9 cellular contexts compared by ENCODE assay signal in the genomic region with DNA sequence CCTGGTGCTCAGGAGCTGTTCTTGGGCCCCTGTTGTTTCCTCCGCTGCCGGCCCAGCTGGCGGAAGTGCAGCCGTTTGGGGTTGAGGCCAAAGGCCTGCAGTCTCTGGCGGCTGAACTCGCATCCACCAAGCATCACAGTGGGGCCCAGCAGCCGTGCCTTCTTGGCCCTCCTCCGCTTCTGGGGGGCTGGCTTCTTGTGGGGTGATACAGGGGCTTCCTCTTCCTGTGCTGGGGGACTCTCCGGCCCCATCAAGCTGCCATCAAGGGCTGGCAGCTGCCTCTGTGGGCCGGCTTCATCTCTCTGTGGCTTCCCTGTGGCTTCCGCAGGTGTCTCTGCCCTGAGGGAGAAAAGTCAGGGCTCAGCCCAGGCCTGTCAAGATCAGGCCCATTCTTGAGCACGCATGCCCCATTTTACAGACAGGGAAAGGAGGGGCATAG. TPM values are rescaled to one million over a fixed set of nuclear protein-coding genes. Genes with fewer than 3 reads are reported as not detected.
A peak's percentile ranks its signal among the peaks of the same experiment; 100 is the strongest.
DNase-seq lines count a peak whose midpoint lies in the region; ATAC-seq, FAIRE-seq and TF ChIP-seq lines count a peak whose summit lies in the region.
"Had no signal": no experiment of that assay in that cellular context is flagged by ENCODE, and none has a peak within 500 bp of the region (broad histone marks: within the 10 kb centered on the region; RNA-seq: fewer than 3 reads in every experiment).

No MANE protein-coding gene starts in this region.

- peak overlapping the region; percentile 95 for H3K27ac Mint-ChIP-seq in activated CD8-positive, alpha-beta memory T cell treated with anti-CD3 and anti-CD28 coated beads, Interleukin-2, amount 10 ng/mL, durations not matched to agents 7 days and 5 days
- peak overlapping the region; percentile 91 to 99 (median 96) for H3K27ac Mint-ChIP-seq in naive thymus-derived CD4-positive, alpha-beta T cell
- H3K27ac Mint-ChIP-seq in type B pancreatic cell: no peak overlapping the region

- peak; percentile 94 for FAIRE-seq in GM12891 (lab: Jason Lieb, UNC)

- H3K9me3 Mint-ChIP-seq in activated CD8-positive, alpha-beta memory T cell treated with anti-CD3 and anti-CD28 coated beads, Interleukin-2, amount 10 ng/mL, durations not matched to agents 7 days and 5 days (ENCODE audit: low read depth): no peaks in the 10 kb centered on the region
- no peaks in the 10 kb centered on the region for H3K9me3 Mint-ChIP-seq in naive thymus-derived CD4-positive, alpha-beta T cell
- H3K9me3 Mint-ChIP-seq in type B pancreatic cell: no peaks in the 10 kb centered on the region

- H3K27ac ChIP-seq in naive thymus-derived CD4-positive, alpha-beta T cell (ENCODE audit: low read depth, low read length): peak overlapping the region; percentile 66
- H3K27ac ChIP-seq in SJCRH30: no peak overlapping the region
- H3K27ac ChIP-seq: SJSA1 had no signal

- H3K27me3 ChIP-seq in naive thymus-derived CD4-positive, alpha-beta T cell (ENCODE audit: control insufficient read depth in 2 of 2, insufficient read depth in 2 of 2, low read length in 2 of 2): no peaks in the 10 kb centered on the region
- H3K27me3 ChIP-seq in SJCRH30: no peaks in the 10 kb centered on the region
- H3K27me3 ChIP-seq: SJSA1 had no signal

- TF ChIP-seq CTCF in type B pancreatic cell (conservative IDR thresholded peaks at IDR 0.05): no peak

- H3K4me1 Mint-ChIP-seq in activated CD8-positive, alpha-beta memory T cell treated with anti-CD3 and anti-CD28 coated beads, Interleukin-2, amount 10 ng/mL, durations not matched to agents 7 days and 5 days: peaks cover 59% of the 10 kb centered on the region
- H3K4me1 Mint-ChIP-seq in naive thymus-derived CD4-positive, alpha-beta T cell: peaks cover 22 to 61% (median 44%) of the 10 kb centered on the region in 7 donors
- H3K4me1 Mint-ChIP-seq in type B pancreatic cell (ENCODE audit: unreplicated experiment): no peaks in the 10 kb centered on the region

- no peaks in the 10 kb centered on the region for H3K27me3 Mint-ChIP-seq in activated CD8-positive, alpha-beta memory T cell treated with anti-CD3 and anti-CD28 coated beads, Interleukin-2, amount 10 ng/mL, durations not matched to agents 7 days and 5 days
- no peaks in the 10 kb centered on the region for H3K27me3 Mint-ChIP-seq in naive thymus-derived CD4-positive, alpha-beta T cell
- no peaks in the 10 kb centered on the region for H3K27me3 Mint-ChIP-seq in type B pancreatic cell

- no peaks in the 10 kb centered on the region for H3K9me3 ChIP-seq in naive thymus-derived CD4-positive, alpha-beta T cell (ENCODE audit: control insufficient read depth in 2 of 3, low read length in 3 of 3)
- H3K9me3 ChIP-seq in SJCRH30 (replicated peaks): no peaks in the 10 kb centered on the region
- H3K9me3 ChIP-seq: SJSA1 had no signal

- POLR2A ChIA-PET in naive thymus-derived CD4-positive, alpha-beta T cell (lab: Charles Lee): interaction anchor here (0.6 to 6.8 kb wide), 9 partner anchors 9 to 104 kb away, joined by 3 to 77 read pairs (median 7); a partner anchor contains a TSS

- intact Hi-C loops in naive thymus-derived CD4-positive, alpha-beta T cell (cut with micrococcal nuclease): loop anchor here (1.0 to 5.0 kb wide), 4 partner anchors 11 to 49 kb away; a partner anchor contains a TSS

- peak overlapping the region; percentile 11 for H3K4me3 ChIP-seq in naive thymus-derived CD4-positive, alpha-beta T cell (ENCODE audit: low read length)
- no peak overlapping the region for H3K4me3 ChIP-seq in SJCRH30
- H3K4me3 ChIP-seq: SJSA1 had no signal

- peak; percentile 73 for ATAC-seq in HG02981 (IDR thresholded peaks at IDR 0.05; ENCODE audit: unreplicated experiment)
- peak; percentile 87 for ATAC-seq in activated CD8-positive, alpha-beta memory T cell treated with anti-CD3 and anti-CD28 coated beads, Interleukin-2, amount 10 ng/mL, durations not matched to agents 7 days and 5 days
- ATAC-seq in naive thymus-derived CD4-positive, alpha-beta T cell: peak; percentile 84

- H3K4me1 ChIP-seq in naive thymus-derived CD4-positive, alpha-beta T cell (ENCODE audit: control insufficient read depth in 2 of 2, insufficient read depth in 2 of 2, low read length in 2 of 2): peaks cover 41 to 54% of the 10 kb centered on the region in 2 donors
- no peaks in the 10 kb centered on the region for H3K4me1 ChIP-seq in SJCRH30
- H3K4me1 ChIP-seq: SJSA1 had no signal

- no peak for TF ChIP-seq POLR2A in GM12891 (IDR thresholded peaks at IDR 0.05; ENCODE audit: low read depth, low read length)

- peak overlapping the region; percentile 48 for H3K4me3 Mint-ChIP-seq in activated CD8-positive, alpha-beta memory T cell treated with anti-CD3 and anti-CD28 coated beads, Interleukin-2, amount 10 ng/mL, durations not matched to agents 7 days and 5 days
- peak overlapping the region; percentile 66 to 86 (median 80) for H3K4me3 Mint-ChIP-seq in naive thymus-derived CD4-positive, alpha-beta T cell
- H3K4me3 Mint-ChIP-seq in type B pancreatic cell: no peak overlapping the region

- DNase-seq in GM12891 (ENCODE audit: insufficient read length, low spot score) (peak; percentile 79), NCI-H128 (lab: John Stamatoyannopoulos, UW; ENCODE audit: unreplicated experiment) (no peak), SJCRH30 (no peak), type B pancreatic cell (ENCODE audit: extremely low spot score, unreplicated experiment) (no peak), HuH-7.5 (ENCODE audit: low spot score) (no peak)
- peak; percentile 96 for DNase-seq in activated CD8-positive, alpha-beta memory T cell treated with anti-CD3 and anti-CD28 coated beads, Interleukin-2, amount 10 ng/mL, durations not matched to agents 7 days and 5 days
- peak in 8 of 9 donors; percentile 48 to 63 (median 58) for DNase-seq in naive thymus-derived CD4-positive, alpha-beta T cell

- CTCF ChIA-PET in activated CD8-positive, alpha-beta memory T cell treated with anti-CD3 and anti-CD28 coated beads, Interleukin-2, amount 10 ng/mL, durations not matched to agents 7 days and 5 days (lab: Charles Lee): interaction anchor here (0.8 to 7.0 kb wide), 16 partner anchors 11 to 304 kb away, joined by 3 to 116 read pairs (median 6); a partner anchor contains a TSS
- CTCF ChIA-PET in naive thymus-derived CD4-positive, alpha-beta T cell (lab: Charles Lee): interaction anchor here (0.6 to 2.2 kb wide), 8 partner anchors 8 to 468 kb away, joined by 3 to 6 read pairs (median 4); no protein-coding TSS in a partner anchor

- peaks cover 64% of the 10 kb centered on the region for H3K36me3 Mint-ChIP-seq in activated CD8-positive, alpha-beta memory T cell treated with anti-CD3 and anti-CD28 coated beads, Interleukin-2, amount 10 ng/mL, durations not matched to agents 7 days and 5 days
- peaks cover 0 to 39% (median 12%) of the 10 kb centered on the region in 5 donors for H3K36me3 Mint-ChIP-seq in naive thymus-derived CD4-positive, alpha-beta T cell
- H3K36me3 Mint-ChIP-seq in type B pancreatic cell: no peaks in the 10 kb centered on the region

- peaks cover 27 to 79% (median 32%) of the 10 kb centered on the region in 3 experiments for H3K36me3 ChIP-seq in naive thymus-derived CD4-positive, alpha-beta T cell (ENCODE audit: control insufficient read depth in 2 of 3, insufficient read depth in 3 of 3, low read length in 3 of 3)
- H3K36me3 ChIP-seq in SJCRH30: peaks cover 41% of the 10 kb centered on the region

TF ChIP-seq in GM12891, 5 proteins besides CTCF, POLR2A, EP300 and RAD21:
- TF ChIP-seq POU2F2 (IDR thresholded peaks at IDR 0.05; ENCODE audit: low read depth, low read length) (0 out of 2 replicates have a peak, but pooled peaks have one; percentile 24), PAX5 (IDR thresholded peaks at IDR 0.05; ENCODE audit: insufficient read depth, low read length, severe bottlenecking) (no peak)
TF ChIP-seq in GM12891: peak in this region for 1.

RNA-seq across cellular contexts. Expression of a gene that starts 10.3 kb away (rescaled TPM):
- 18.2 TPM for polyA plus RNA-seq in GM12891 (2012; ENCODE audit: low read depth, missing spikeins)
- total RNA-seq in activated CD8-positive, alpha-beta memory T cell treated with anti-CD3 and anti-CD28 coated beads, Interleukin-2, amount 10 ng/mL, durations not matched to agents 7 days and 5 days: 10 to 100 TPM; 48.3 to 57.8 TPM
- 10 to 100 TPM; 41.7 to 70.3 (median 56.7) TPM for total RNA-seq in naive thymus-derived CD4-positive, alpha-beta T cell
- 10 to 100 TPM; 12.9 to 21.8 TPM for polyA plus RNA-seq in naive thymus-derived CD4-positive, alpha-beta T cell
- total RNA-seq in SJCRH30 (2014; rRNA removed; shearing (Covaris generic)): 25.5 and 26.4 TPM in 2 replicates
- 35.8 and 44.6 TPM in 2 replicates for total RNA-seq in type B pancreatic cell (ENCODE audit: low replicate concordance)

RNA-seq across cellular contexts. Expression of a gene that starts 11.8 kb away (rescaled TPM):
- 15.2 TPM for polyA plus RNA-seq in GM12891 (2012; ENCODE audit: low read depth, missing spikeins)
- 10 to 100 TPM; 68.1 to 72.2 TPM for total RNA-seq in activated CD8-positive, alpha-beta memory T cell treated with anti-CD3 and anti-CD28 coated beads, Interleukin-2, amount 10 ng/mL, durations not matched to agents 7 days and 5 days
- 10 to 100 TPM; 48.4 to 84.1 (median 60.4) TPM for total RNA-seq in naive thymus-derived CD4-positive, alpha-beta T cell
- 10 to 100 TPM; 13.7 to 47.6 TPM for polyA plus RNA-seq in naive thymus-derived CD4-positive, alpha-beta T cell
- 20.0 and 25.5 TPM in 2 replicates for total RNA-seq in SJCRH30 (2014; rRNA removed; shearing (Covaris generic))
- total RNA-seq in type B pancreatic cell (ENCODE audit: low replicate concordance): 19.0 and 34.4 TPM in 2 replicates

RNA-seq across cellular contexts. Expression of a gene that starts 14.8 kb away (rescaled TPM):
- 7.3 TPM for polyA plus RNA-seq in GM12891 (2012; ENCODE audit: low read depth, missing spikeins)
- total RNA-seq in activated CD8-positive, alpha-beta memory T cell treated with anti-CD3 and anti-CD28 coated beads, Interleukin-2, amount 10 ng/mL, durations not matched to agents 7 days and 5 days: 10 to 100 TPM; 40.9 to 73.3 TPM
- 10 to 100 TPM; 20.5 to 73.9 (median 47.5) TPM for total RNA-seq in naive thymus-derived CD4-positive, alpha-beta T cell
- 100 to 1,000 TPM in 1 of 2 donors, 10 to 100 TPM in 1; 72.9 to 102 TPM for polyA plus RNA-seq in naive thymus-derived CD4-positive, alpha-beta T cell
- total RNA-seq in SJCRH30 (2014; rRNA removed; shearing (Covaris generic)): 7.5 and 7.9 TPM in 2 replicates
- total RNA-seq in type B pancreatic cell (ENCODE audit: low replicate concordance): 4.8 and 6.5 TPM in 2 replicates

RNA-seq across cellular contexts. Expression of a gene that starts 33.1 kb away (rescaled TPM):
- polyA plus RNA-seq in GM12891 (2012; ENCODE audit: low read depth, missing spikeins): 0.05 TPM
- total RNA-seq in activated CD8-positive, alpha-beta memory T cell treated with anti-CD3 and anti-CD28 coated beads, Interleukin-2, amount 10 ng/mL, durations not matched to agents 7 days and 5 days: not detected
- not detected for total RNA-seq in naive thymus-derived CD4-positive, alpha-beta T cell
- polyA plus RNA-seq in naive thymus-derived CD4-positive, alpha-beta T cell: not detected
- total RNA-seq in SJCRH30 (2014; rRNA removed; shearing (Covaris generic)): 0.35 and 0.40 TPM in 2 replicates
- total RNA-seq in type B pancreatic cell (ENCODE audit: low replicate concordance): 45.2 and 104 TPM in 2 replicates

RNA-seq across cellular contexts. Expression of a gene that starts 36.7 kb away (rescaled TPM):
- 0.06 TPM for polyA plus RNA-seq in GM12891 (2012; ENCODE audit: low read depth, missing spikeins)
- 1 to 10 TPM in 1 of 2 experiments, under 1 TPM in 1; 0.14 to 1.4 TPM for total RNA-seq in activated CD8-positive, alpha-beta memory T cell treated with anti-CD3 and anti-CD28 coated beads, Interleukin-2, amount 10 ng/mL, durations not matched to agents 7 days and 5 days
- 10 to 100 TPM in 1 of 5 experiments, 1 to 10 TPM in 1, under 1 TPM in 2, not detected in 1; 0.51 to 22.0 (median 3.5) TPM for total RNA-seq in naive thymus-derived CD4-positive, alpha-beta T cell
- polyA plus RNA-seq in naive thymus-derived CD4-positive, alpha-beta T cell: under 1 TPM; 0.53 to 0.55 TPM
- 2.4 and 2.6 TPM in 2 replicates for total RNA-seq in SJCRH30 (2014; rRNA removed; shearing (Covaris generic))
- total RNA-seq in type B pancreatic cell (ENCODE audit: low replicate concordance): 0.21 and 1.1 TPM in 2 replicates

Comparison
In these comparisons a context has a peak if more than half of its experiments do, and no peak if none do; other contexts are left out.
1. DNase-seq: peak in GM12891 (single experiment), activated CD8-positive, alpha-beta memory T cell treated with anti-CD3 and anti-CD28 coated beads, Interleukin-2, amount 10 ng/mL, durations not matched to agents 7 days and 5 days (single experiment) and naive thymus-derived CD4-positive, alpha-beta T cell (8 of 9); none in NCI-H128 (single experiment), SJCRH30 (0 of 2), type B pancreatic cell (single experiment) and HuH-7.5 (single experiment).
2. Peak in every context shown above with its lines, with median percentiles within 50 percentile points of each other: ATAC-seq.